In genomic region chr2:123098618-123099017, GRCh38 we compare ENCODE assay signal across 1 cellular context.
TF ChIP-seq lines count a peak whose summit lies in the region.

No MANE protein-coding gene starts in this region.

TF ChIP-seq in H1, 55 proteins besides CTCF, POLR2A, EP300 and RAD21:
- no peak for TF ChIP-seq MAX (IDR thresholded peaks at IDR 0.05)
